Comparison of ENCODE assay signal across 1 cellular context in the genomic region with DNA sequence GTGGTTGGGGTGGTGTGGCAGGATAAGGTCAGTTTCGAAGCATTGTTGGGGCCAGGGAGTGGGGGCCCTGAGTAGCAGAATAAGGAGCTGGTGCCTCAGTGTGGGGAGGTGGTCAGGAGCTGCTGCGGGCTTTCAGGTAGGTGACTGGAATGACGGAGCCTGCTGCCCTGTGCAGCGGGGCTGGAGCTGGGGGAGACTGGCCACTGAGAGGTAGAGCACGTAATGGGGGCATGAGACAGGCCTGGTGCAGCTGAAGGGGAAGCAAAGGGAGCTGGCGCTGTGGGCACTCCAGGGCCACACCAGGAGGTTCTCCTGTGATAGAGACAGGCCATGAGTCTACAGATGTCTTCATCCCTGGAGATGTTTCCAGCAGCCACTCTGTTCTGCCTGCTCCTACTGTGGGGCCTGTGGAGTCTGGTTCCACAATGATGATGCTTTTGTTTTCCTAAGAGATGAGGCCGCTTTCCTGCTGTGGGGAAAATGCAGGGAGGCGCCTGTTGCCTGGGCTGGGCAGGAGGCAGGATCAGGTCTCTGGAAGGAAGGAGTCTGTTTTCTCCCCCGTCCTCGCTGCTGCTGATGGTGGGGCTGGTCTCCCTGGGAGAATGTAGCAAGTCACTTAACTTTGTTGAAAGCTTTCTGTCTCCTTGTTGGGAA.
TF ChIP-seq lines count a peak whose summit lies in the region.

No MANE protein-coding gene starts in this region.

TF ChIP-seq in K562, 482 proteins besides CTCF, POLR2A, EP300 and RAD21:
- TF ChIP-seq HDAC3 (IDR thresholded peaks at IDR 0.05; ENCODE audit: borderline replicate concordance, partially characterized antibody) (no peak), ZNF764 (CRISPR knock-in tag; IDR thresholded peaks at IDR 0.05; ENCODE audit: low read depth) (no peak), POLR2G (IDR thresholded peaks at IDR 0.05; ENCODE audit: low read depth, low read length) (0 out of 2 replicates have a peak, but pooled peaks have one; percentile 22)
